7 cellular contexts compared by ENCODE assay signal in the genomic region with DNA sequence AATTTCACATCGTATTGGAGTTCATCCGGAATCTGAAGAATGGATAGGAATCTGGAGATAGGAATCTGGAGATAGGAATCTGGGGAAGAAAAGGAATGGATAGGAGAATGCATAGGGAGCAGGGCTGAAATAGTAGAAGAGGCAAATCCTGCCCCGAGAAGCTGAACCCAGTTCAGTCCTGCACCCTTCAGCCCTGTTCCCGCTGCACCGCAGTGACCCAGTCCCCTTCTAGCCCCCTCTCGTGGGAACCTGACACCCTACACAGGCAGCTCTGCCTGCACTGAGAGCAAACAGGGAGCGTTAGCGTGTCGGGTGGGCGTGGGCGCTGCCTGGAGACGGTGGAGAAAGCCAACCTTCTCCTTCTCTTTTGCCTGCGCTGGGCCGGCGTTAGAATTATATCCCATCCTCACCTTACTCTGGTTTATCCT. TPM values are rescaled to one million over a fixed set of nuclear protein-coding genes. Genes with fewer than 3 reads are reported as not detected.
DNase-seq lines count a peak whose midpoint lies in the region; ATAC-seq, FAIRE-seq and TF ChIP-seq lines count a peak whose summit lies in the region.
"Had no signal": no experiment of that assay in that cellular context is flagged by ENCODE, and none has a peak within 500 bp of the region (broad histone marks: within the 10 kb centered on the region; RNA-seq: fewer than 3 reads in every experiment).

No MANE protein-coding gene starts in this region.

- H3K4me1 ChIP-seq in pancreas, result peaks cover 2 to 11% (median 10%) of the 10 kb centered on the region in 3 donors
- no peaks in the 10 kb centered on the region for H3K4me1 ChIP-seq in small intestine (ENCODE audit: control insufficient read depth in 2 of 2, insufficient read depth in 1 of 2, low read depth in 1 of 2, low read length in 1 of 2)

- POLR2A ChIA-PET in HEK293T (lab: Yijun Ruan, JAX), result interaction anchor here (4.6 kb wide), 1 partner anchor 23 kb away, joined by 18 read pairs; a partner anchor contains a TSS

- H3K27ac ChIP-seq in pancreas (no peak overlapping the region), small intestine (ENCODE audit: low read depth in 1 of 2, low read length in 1 of 2) (no peak overlapping the region)
- H3K27ac ChIP-seq: VCaP had no signal

- peak overlapping the region in 3 of 4 donors; percentile 7 to 63 (median 56) for H3K4me3 ChIP-seq in pancreas
- no peak overlapping the region for H3K4me3 ChIP-seq in small intestine (ENCODE audit: low read depth in 1 of 2, low read length in 2 of 2)

- peaks cover 8% of the 10 kb centered on the region for H3K4me1 Mint-ChIP-seq in dendritic cell treated with granulocyte-macrophage colony-stimulating factor and Interleukin-4, amounts not matched to agents 40 ng/mL and 50 ng/mL, for 4 days (ENCODE audit: low read depth)

- no peaks in the 10 kb centered on the region for H3K36me3 Mint-ChIP-seq in dendritic cell treated with granulocyte-macrophage colony-stimulating factor and Interleukin-4, amounts not matched to agents 40 ng/mL and 50 ng/mL, for 4 days (ENCODE audit: low read depth)

- CTCF ChIA-PET in HEK293T (lab: Yijun Ruan, JAX), result interaction anchor here (0.5 to 1.5 kb wide), 4 partner anchors 9 to 104 kb away, joined by 3 to 6 read pairs (median 3); no protein-coding TSS in a partner anchor

- intact Hi-C loops in dendritic cell treated with granulocyte-macrophage colony-stimulating factor and Interleukin-4, amounts not matched to agents 40 ng/mL and 50 ng/mL, for 4 days (cut with micrococcal nuclease), result no loop called here
- intact Hi-C loops in pancreas (cut with DNase I), result no loop called here

- TF ChIP-seq CTCF in pancreas (IDR thresholded peaks at IDR 0.05), result no peak

- H3K27me3 Mint-ChIP-seq in dendritic cell treated with granulocyte-macrophage colony-stimulating factor and Interleukin-4, amounts not matched to agents 40 ng/mL and 50 ng/mL, for 4 days, result no peaks in the 10 kb centered on the region

- peak; percentile 14 for DNase-seq in HEK293T (ENCODE audit: extremely low spot score)
- DNase-seq in pancreas, result peak in 3 of 6 donors; percentile 29 to 48 (median 43)
- no peak for DNase-seq in small intestine

- H3K36me3 ChIP-seq in pancreas (no peaks in the 10 kb centered on the region), small intestine (ENCODE audit: control insufficient read depth in 2 of 2, insufficient read depth in 2 of 2, low read length in 2 of 2) (no peaks in the 10 kb centered on the region)

- no peaks in the 10 kb centered on the region for H3K9me3 Mint-ChIP-seq in dendritic cell treated with granulocyte-macrophage colony-stimulating factor and Interleukin-4, amounts not matched to agents 40 ng/mL and 50 ng/mL, for 4 days

- WGBS in pancreas, 2 donors, result 9 to 15% methylated on average over 12 to 15 of the region's 15 CpGs
- WGBS in small intestine, 3 donors, result 11 to 16% (median 15%) methylated on average over 11 to 15 of the region's 15 CpGs

- H3K27ac Mint-ChIP-seq in dendritic cell treated with granulocyte-macrophage colony-stimulating factor and Interleukin-4, amounts not matched to agents 40 ng/mL and 50 ng/mL, for 4 days, result no peak overlapping the region

- no peaks in the 10 kb centered on the region for H3K27me3 ChIP-seq in pancreas
- H3K27me3 ChIP-seq in small intestine (ENCODE audit: control insufficient read depth in 2 of 2, insufficient read depth in 2 of 2, low read length in 2 of 2), result peaks cover 0 to 20% of the 10 kb centered on the region in 2 donors

- ATAC-seq in pancreas (peak; percentile 31 to 49 (median 48)), GM19324 (IDR thresholded peaks at IDR 0.05; ENCODE audit: low FRiP score, unreplicated experiment) (no peak), GM21528 (IDR thresholded peaks at IDR 0.05; ENCODE audit: low FRiP score, unreplicated experiment) (no peak)

- H3K9me3 ChIP-seq in pancreas, result no peaks in the 10 kb centered on the region
- H3K9me3 ChIP-seq in small intestine (ENCODE audit: control insufficient read depth, low read depth), result no peaks in the 10 kb centered on the region

- peak overlapping the region; percentile 2 for H3K4me3 Mint-ChIP-seq in dendritic cell treated with granulocyte-macrophage colony-stimulating factor and Interleukin-4, amounts not matched to agents 40 ng/mL and 50 ng/mL, for 4 days

- FAIRE-seq in pancreas (lab: Jason Lieb, UNC) (no peak), small intestine (lab: Jason Lieb, UNC) (no peak)

TF ChIP-seq in HEK293T, 16 proteins besides CTCF, POLR2A, EP300 and RAD21:
- TF ChIP-seq BHLHE40 (IDR thresholded peaks at IDR 0.05; ENCODE audit: borderline replicate concordance) (no peak), ELF4 (IDR thresholded peaks at IDR 0.05) (no peak), SUZ12 (IDR thresholded peaks at IDR 0.05) (no peak), ZNF384 (IDR thresholded peaks at IDR 0.05) (no peak), FOXA1 (IDR thresholded peaks at IDR 0.05) (no peak), L3MBTL2 (conservative IDR thresholded peaks at IDR 0.05) (no peak), NFRKB (IDR thresholded peaks at IDR 0.05) (no peak), TARDBP (IDR thresholded peaks at IDR 0.05) (no peak), FOXK2 (IDR thresholded peaks at IDR 0.05) (no peak), CTBP1 (IDR thresholded peaks at IDR 0.05; ENCODE audit: borderline replicate concordance) (no peak)
- TF ChIP-seq, protein P1, sequence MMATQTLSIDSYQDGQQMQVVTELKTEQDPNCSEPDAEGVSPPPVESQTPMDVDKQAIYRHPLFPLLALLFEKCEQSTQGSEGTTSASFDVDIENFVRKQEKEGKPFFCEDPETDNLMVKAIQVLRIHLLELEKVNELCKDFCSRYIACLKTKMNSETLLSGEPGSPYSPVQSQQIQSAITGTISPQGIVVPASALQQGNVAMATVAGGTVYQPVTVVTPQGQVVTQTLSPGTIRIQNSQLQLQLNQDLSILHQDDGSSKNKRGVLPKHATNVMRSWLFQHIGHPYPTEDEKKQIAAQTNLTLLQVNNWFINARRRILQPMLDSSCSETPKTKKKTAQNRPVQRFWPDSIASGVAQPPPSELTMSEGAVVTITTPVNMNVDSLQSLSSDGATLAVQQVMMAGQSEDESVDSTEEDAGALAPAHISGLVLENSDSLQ (IDR thresholded peaks at IDR 0.05), result no peak

RNA-seq across cellular contexts. Expression of a gene that starts 1.1 kb away (rescaled TPM):
- total RNA-seq in pancreas, result 10 to 100 TPM in 2 of 6 donors, 1 to 10 TPM in 4; 1.3 to 19.7 (median 3.1) TPM
- 1 to 10 TPM; 2.5 to 7.7 TPM for polyA plus RNA-seq in pancreas
- polyA plus RNA-seq in small intestine, result under 1 TPM in 1 of 3 donors, not detected in 2; 0.06 TPM

RNA-seq across cellular contexts. Expression of a gene that starts 19.7 kb away (rescaled TPM):
- total RNA-seq in pancreas, result under 1 TPM; 0.12 to 0.28 (median 0.22) TPM
- polyA plus RNA-seq in pancreas (under 1 TPM; 0.14 to 0.46 TPM), small intestine (under 1 TPM in 1 of 3 donors, not detected in 2; 0.09 TPM)

RNA-seq across cellular contexts. Expression of a gene that starts 24.1 kb away (rescaled TPM):
- 10 to 100 TPM; 13.0 to 28.1 (median 18.4) TPM for total RNA-seq in pancreas
- polyA plus RNA-seq in pancreas, result 10 to 100 TPM; 74.3 to 82.9 TPM
- polyA plus RNA-seq in small intestine, result 100 to 1,000 TPM in 2 of 3 donors, 10 to 100 TPM in 1; 63.4 to 157 (median 142) TPM

RNA-seq across cellular contexts. Expression of a gene that starts 53.2 kb away (rescaled TPM):
- total RNA-seq in pancreas, result not detected
- polyA plus RNA-seq in pancreas, result not detected
- polyA plus RNA-seq in small intestine, result not detected

RNA-seq across cellular contexts. Expression of a gene that starts 59.6 kb away (rescaled TPM):
- not detected for total RNA-seq in pancreas
- polyA plus RNA-seq in pancreas, result not detected
- polyA plus RNA-seq in small intestine, result not detected

Comparison
In these comparisons a context has a peak if more than half of its experiments do, and no peak if none do; other contexts are left out.
1. ATAC-seq: peak in pancreas (4 of 4); none in GM19324 (single experiment) and GM21528 (single experiment).
2. H3K4me3 ChIP-seq: peak in pancreas (3 of 4); none in small intestine (0 of 2).